In the genomic region with DNA sequence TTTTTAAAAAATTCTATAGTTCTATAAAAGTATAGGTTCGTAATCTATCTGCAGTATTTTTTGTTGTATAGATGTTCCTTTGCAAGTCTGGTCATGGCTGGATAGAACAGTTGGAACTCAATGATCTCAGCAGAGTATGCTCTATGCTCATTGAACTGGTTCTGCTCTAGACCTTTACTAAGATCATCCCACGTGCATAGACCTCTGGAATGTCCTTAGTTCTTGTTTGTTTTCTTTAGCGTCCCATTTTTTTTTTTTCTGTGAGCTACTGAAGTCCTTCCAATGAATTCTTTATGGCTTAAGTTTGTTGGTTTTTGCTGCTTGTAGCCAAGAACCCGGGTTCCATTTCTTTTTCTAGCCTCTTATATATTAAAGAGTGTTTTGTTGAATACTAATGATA, we compare ENCODE assay signal across 29 cellular contexts. TPM values are rescaled to one million over a fixed set of nuclear protein-coding genes. Genes with fewer than 3 reads are reported as not detected.
DNase-seq lines count a peak whose midpoint lies in the region; ATAC-seq and TF ChIP-seq lines count a peak whose summit lies in the region.
"Had no signal": no experiment of that assay in that cellular context is flagged by ENCODE, and none has a peak within 500 bp of the region (broad histone marks: within the 10 kb centered on the region; RNA-seq: fewer than 3 reads in every experiment).

No MANE protein-coding gene starts in this region.

- H4K20me1 ChIP-seq in fibroblast of lung (ENCODE audit: control insufficient read depth, extremely low read depth, insufficient read depth, low read length) = no peaks in the 10 kb centered on the region

- TF ChIP-seq POLR2A in gastrocnemius medialis (IDR thresholded peaks at IDR 0.05) = no peak

- H3K4me2 ChIP-seq in fibroblast of lung (ENCODE audit: extremely low read depth, insufficient read depth, low read length) = no peak overlapping the region

- no peak for ATAC-seq in gastrocnemius medialis
- no peak for ATAC-seq in HG02610 (IDR thresholded peaks at IDR 0.05; ENCODE audit: unreplicated experiment)
- no peak for ATAC-seq in GM18868 (IDR thresholded peaks at IDR 0.05; ENCODE audit: unreplicated experiment)
- ATAC-seq: activated naive CD4-positive, alpha-beta T cell treated with anti-CD3 and anti-CD28 coated beads, Interleukin-2, amount 50 U/mL, for 72 hours; activated T-helper 17 cell treated with anti-CD3 and anti-CD28 coated beads, Interleukin-2, amount 50 U/mL, for 72 hours; heart right ventricle; HepG2; left ventricle myocardium superior; pancreas had no signal

- H3K4me3 ChIP-seq in fibroblast of lung (replicated peaks in 1 of 4; ENCODE audit: control extremely low read depth in 1 of 4, insufficient read depth in 1 of 4, low read depth in 3 of 4, low read length in 4 of 4) (no peak overlapping the region), gastrocnemius medialis (peak overlapping the region in 2 of 4 donors; percentile 10 to 18)
- H3K4me3 ChIP-seq: colonic mucosa, heart right ventricle, pancreas, SK-N-MC, skin epidermis, testis, vagina had no signal

- H2AFZ ChIP-seq in fibroblast of lung (ENCODE audit: low read length) = no peak overlapping the region

- H3K9me3 ChIP-seq in fibroblast of lung (ENCODE audit: control insufficient read depth, insufficient read depth, low read depth, low read length) (no peaks in the 10 kb centered on the region), gastrocnemius medialis (no peaks in the 10 kb centered on the region)
- H3K9me3 ChIP-seq: colonic mucosa, heart right ventricle, pancreas, testis, vagina had no signal

- H3K27me3 ChIP-seq in fibroblast of lung (ENCODE audit: control insufficient read depth, insufficient read depth, low read length) (peaks cover 6% of the 10 kb centered on the region), gastrocnemius medialis (no peaks in the 10 kb centered on the region)
- H3K27me3 ChIP-seq: colonic mucosa, pancreas, testis, vagina had no signal

- intact Hi-C loops in gastrocnemius medialis (cut with DNase I; ENCODE audit: low total_unique reads) = loop anchor here (10.0 kb wide), 1 partner anchor 1167 kb away; a partner anchor contains a TSS

- in situ Hi-C loops in SK-MEL-5 (cut with HindIII; ENCODE audit: low pct_unique_long_range_greater_than_20kb, low sequenced_read_pairs) (no loop called here), gastrocnemius medialis (cut with MboI; ENCODE audit: low sequenced_read_pairs in 4 of 4) (loop anchor here in 2 of 4 donors (25.0 kb wide), 2 partner anchors 236 to 261 kb away; a partner anchor contains a TSS)

- H3K36me3 ChIP-seq in fibroblast of lung (ENCODE audit: control insufficient read depth, insufficient read depth, low read length) = no peaks in the 10 kb centered on the region
- H3K36me3 ChIP-seq in gastrocnemius medialis = no peaks in the 10 kb centered on the region
- H3K36me3 ChIP-seq: colonic mucosa, heart right ventricle, pancreas, vagina had no signal

- no peak for TF ChIP-seq CTCF in fibroblast of lung (conservative IDR thresholded peaks at IDR 0.05 in 1 of 2, IDR thresholded peaks at IDR 0.05 in 1 of 2; ENCODE audit: low read depth in 1 of 2, low read length in 2 of 2)
- no peak for TF ChIP-seq CTCF in gastrocnemius medialis (IDR thresholded peaks at IDR 0.05 in 4 of 5, conservative IDR thresholded peaks at IDR 0.05 in 1 of 5)

- H3K79me2 ChIP-seq in fibroblast of lung (ENCODE audit: control insufficient read depth, insufficient read depth, low read length) = no peaks in the 10 kb centered on the region

- peak; percentile 54 for DNase-seq in H4 (ENCODE audit: low spot score)
- DNase-seq in SK-MEL-5 (ENCODE audit: low read depth, low spot score) = peak; percentile 16
- DNase-seq in fibroblast of lung (ENCODE audit: low read depth in 2 of 2) = peak; percentile 8 to 22
- no peak for DNase-seq in gastrocnemius medialis
- DNase-seq in stimulated activated CD4-positive, alpha-beta T cell treated with anti-CD3 and anti-CD28 coated beads, Interleukin-2, amount 100 ng/mL, for 48 hours = no peak
- DNase-seq in NCI-H524 treated with DMSO at 0.1 percent for 48 hours (lab: John Stamatoyannopoulos, UW) = no peak
- DNase-seq: colonic mucosa; GDM1; heart right ventricle; left ventricle myocardium superior; NCI-H2171; NCI-H526; nephron progenitor cell; pancreas; stimulated activated naive CD4-positive, alpha-beta T cell; testis had no signal

- no peak overlapping the region for H3K27ac ChIP-seq in fibroblast of lung (ENCODE audit: insufficient read depth, low read length)
- peak overlapping the region; percentile 93 to 99 (median 96) for H3K27ac ChIP-seq in gastrocnemius medialis
- H3K27ac ChIP-seq: colonic mucosa, heart right ventricle, HL-60, pancreas, SK-N-MC, skin epidermis, vagina had no signal

- H3K9ac ChIP-seq in fibroblast of lung (ENCODE audit: insufficient read depth, low read length) = no peak overlapping the region

- peaks cover 4% of the 10 kb centered on the region for H3K4me1 ChIP-seq in fibroblast of lung (ENCODE audit: control insufficient read depth, extremely low read depth, insufficient read depth, low read length)
- H3K4me1 ChIP-seq in gastrocnemius medialis = peaks cover 68 to 81% of the 10 kb centered on the region in 2 donors
- H3K4me1 ChIP-seq: colonic mucosa had no signal

RNA-seq across cellular contexts. Expression of a gene that starts 3.5 kb away (rescaled TPM):
- 33.1 and 34.0 TPM in 2 replicates for total RNA-seq in H4 (2014; rRNA removed; shearing (Covaris generic))
- total RNA-seq in SK-MEL-5 (2014; rRNA removed; shearing (Covaris generic)) = 37.7 and 45.6 TPM in 2 replicates
- polyA plus RNA-seq in SK-MEL-5 (2015; cell fraction: cytosol; rRNA removed) = 45.5 and 48.6 TPM in 2 replicates
- polyA plus RNA-seq in SK-MEL-5 (2015; cell fraction: nucleus; rRNA removed) = 5.9 and 6.0 TPM in 2 replicates
- total RNA-seq in fibroblast of lung (18.0 and 21.3 TPM in 2 replicates), gastrocnemius medialis (10 to 100 TPM; 81.4 to 97.6 (median 89.8) TPM)
- polyA plus RNA-seq in fibroblast of lung = 6.9 and 11.6 TPM in 2 replicates
- 3.8 and 5.9 TPM in 2 replicates for polyA plus RNA-seq in fibroblast of lung (2012)
- 4.3 TPM in 1 of 2 replicates, not detected in the other for polyA minus RNA-seq in fibroblast of lung (ENCODE audit: low replicate concordance)

RNA-seq across cellular contexts. Expression of a gene that starts 35.6 kb away (rescaled TPM):
- total RNA-seq in H4 (2014; rRNA removed; shearing (Covaris generic)) = 0.15 TPM in 1 of 2 replicates, not detected in the other
- not detected in 2 replicates for total RNA-seq in SK-MEL-5 (2014; rRNA removed; shearing (Covaris generic))
- not detected in 2 replicates for polyA plus RNA-seq in SK-MEL-5 (2015; cell fraction: cytosol; rRNA removed)
- polyA plus RNA-seq in SK-MEL-5 (2015; cell fraction: nucleus; rRNA removed) = 0.52 and 0.62 TPM in 2 replicates
- total RNA-seq in fibroblast of lung (0.17 TPM in 1 of 2 replicates, not detected in the other), gastrocnemius medialis (not detected)
- polyA plus RNA-seq in fibroblast of lung = 0.11 TPM in 1 of 2 replicates, not detected in the other
- polyA plus RNA-seq in fibroblast of lung (2012) = not detected in 2 replicates
- polyA minus RNA-seq in fibroblast of lung (ENCODE audit: low replicate concordance) = not detected in 2 replicates
- total RNA-seq: activated T-helper 17 cell treated with anti-CD3 and anti-CD28 coated beads, Interleukin-2, amount 50 U/mL, for 72 hours; colonic mucosa; heart right ventricle; HepG2; left ventricle myocardium superior; RPMI7951; T-helper 2 cell treated with Interferon-gamma antibody and Interleukin-4, amounts not matched to agents 100 ng/mL and 5 ng/mL, for 36 hours; testis; vagina had no signal
- polyA plus RNA-seq: AG04450, CD14-positive monocyte had no signal

Comparison
In these comparisons a context has a peak if more than half of its experiments do, and no peak if none do; other contexts are left out.
1. DNase-seq: peak in H4 (single experiment), SK-MEL-5 (single experiment) and fibroblast of lung (2 of 2); none in gastrocnemius medialis (0 of 2), stimulated activated CD4-positive, alpha-beta T cell treated with anti-CD3 and anti-CD28 coated beads, Interleukin-2, amount 100 ng/mL, for 48 hours (0 of 2) and NCI-H524 treated with DMSO at 0.1 percent for 48 hours (single experiment).